Comparison of ENCODE assay signal across 1 cellular context in genomic region chr10:75303045-75303777, GRCh38.
TF ChIP-seq lines count a peak whose summit lies in the region.

No MANE protein-coding gene starts in this region.

TF ChIP-seq in H1, 55 proteins besides CTCF, POLR2A, EP300 and RAD21 (continued from another document):
- TF ChIP-seq NRF1 (IDR thresholded peaks at IDR 0.05; ENCODE audit: low read depth, low read length) (no peak), USF2 (IDR thresholded peaks at IDR 0.05; ENCODE audit: low read length) (no peak), ATF2 (IDR thresholded peaks at IDR 0.05; ENCODE audit: low read length) (no peak), SIRT6 (IDR thresholded peaks at IDR 0.05; ENCODE audit: low read length) (no peak), CHD7 (IDR thresholded peaks at IDR 0.05; ENCODE audit: insufficient replicate concordance, low read length) (no peak), CEBPB (IDR thresholded peaks at IDR 0.05; ENCODE audit: low read depth, low read length) (no peak), MAFK (IDR thresholded peaks at IDR 0.05; ENCODE audit: low read depth, low read length) (no peak), SP2 (IDR thresholded peaks at IDR 0.05; ENCODE audit: low read length) (no peak), SRF (IDR thresholded peaks at IDR 0.05; ENCODE audit: low read depth, low read length) (no peak)
